ENCODE assay signal across 19 cellular contexts in genomic region chr14:74475678-74476077, GRCh38. TPM values are rescaled to one million over a fixed set of nuclear protein-coding genes. Genes with fewer than 3 reads are reported as not detected.
DNase-seq lines count a peak whose midpoint lies in the region; ATAC-seq and TF ChIP-seq lines count a peak whose summit lies in the region.
"Had no signal": no experiment of that assay in that cellular context is flagged by ENCODE, and none has a peak within 500 bp of the region (broad histone marks: within the 10 kb centered on the region; RNA-seq: fewer than 3 reads in every experiment).

No MANE protein-coding gene starts in this region.

- no peaks in the 10 kb centered on the region for H3K27me3 Mint-ChIP-seq in activated naive CD8-positive, alpha-beta T cell treated with anti-CD3 and anti-CD28 coated beads, Interleukin-2, amount 50 U/mL, for 24 hours
- H3K27me3 Mint-ChIP-seq in activated naive CD8-positive, alpha-beta T cell treated with anti-CD3 and anti-CD28 coated beads for 36 hours: no peaks in the 10 kb centered on the region
- H3K27me3 Mint-ChIP-seq: memory B cell had no signal

- H3K9me3 Mint-ChIP-seq in activated naive CD8-positive, alpha-beta T cell treated with anti-CD3 and anti-CD28 coated beads, Interleukin-2, amount 50 U/mL, for 24 hours: no peaks in the 10 kb centered on the region
- H3K9me3 Mint-ChIP-seq in activated naive CD8-positive, alpha-beta T cell treated with anti-CD3 and anti-CD28 coated beads for 36 hours: no peaks in the 10 kb centered on the region
- H3K9me3 Mint-ChIP-seq: activated naive CD4-positive, alpha-beta T cell treated with anti-CD3 and anti-CD28 coated beads, Interleukin-2, amount 50 U/mL, for 72 hours; WTC11 had no signal

- no peaks in the 10 kb centered on the region for H3K4me1 Mint-ChIP-seq in activated naive CD8-positive, alpha-beta T cell treated with anti-CD3 and anti-CD28 coated beads, Interleukin-2, amount 50 U/mL, for 24 hours
- H3K4me1 Mint-ChIP-seq in activated naive CD8-positive, alpha-beta T cell treated with anti-CD3 and anti-CD28 coated beads for 36 hours: no peaks in the 10 kb centered on the region

- H3K9me3 ChIP-seq in WERI-Rb-1 (ENCODE audit: severe bottlenecking): no peaks in the 10 kb centered on the region
- H3K9me3 ChIP-seq in mucosa of descending colon: no peaks in the 10 kb centered on the region
- H3K9me3 ChIP-seq: upper lobe of right lung had no signal

- intact Hi-C loops in mucosa of descending colon (cut with DNase I, micrococcal nuclease): loop anchor here (10.0 kb wide), 1 partner anchor 111 kb away; no protein-coding TSS in a partner anchor

- no peak for DNase-seq in activated naive CD8-positive, alpha-beta T cell treated with anti-CD3 and anti-CD28 coated beads, Interleukin-2, amount 50 U/mL, for 24 hours
- DNase-seq in activated naive CD8-positive, alpha-beta T cell treated with anti-CD3 and anti-CD28 coated beads for 36 hours: no peak
- DNase-seq in WERI-Rb-1 (peak; percentile 45), fibroblast of mammary gland (ENCODE audit: low read depth) (peak; percentile 79), skeletal muscle cell (ENCODE audit: low read depth) (peak; percentile 33), mucosa of descending colon (no peak)
- no peak for DNase-seq in stimulated activated CD4-positive, alpha-beta T cell treated with anti-CD3 and anti-CD28 coated beads, Interleukin-12 subunit alpha, Interleukin-12 subunit beta, amount 100 ng/mL, for 4 hours
- DNase-seq: effector CD4-positive, alpha-beta T cell; hypothalamus; KG1; NCI-H187 treated with DMSO at 0.1 percent for 48 hours; posterior cingulate gyrus; stimulated activated CD4-positive, alpha-beta T cell treated with anti-CD3 and anti-CD28 coated beads, Interleukin-1b, Interleukin-23, amount 100 ng/mL, for 48 hours; upper lobe of right lung had no signal

- no peak overlapping the region for H3K4me3 ChIP-seq in WERI-Rb-1 (ENCODE audit: low read depth, low read length)
- H3K4me3 ChIP-seq in fibroblast of mammary gland (ENCODE audit: control insufficient read depth, low read depth, low read length): no peak overlapping the region
- H3K4me3 ChIP-seq in skeletal muscle cell (ENCODE audit: low read depth, low read length): no peak overlapping the region
- H3K4me3 ChIP-seq in mucosa of descending colon: no peak overlapping the region
- H3K4me3 ChIP-seq: upper lobe of right lung had no signal

- no peaks in the 10 kb centered on the region for H3K4me1 ChIP-seq in mucosa of descending colon (ENCODE audit: low read depth)

- no peaks in the 10 kb centered on the region for H3K27me3 ChIP-seq in WERI-Rb-1 (ENCODE audit: insufficient read depth, low read depth, severe bottlenecking)
- H3K27me3 ChIP-seq: upper lobe of right lung had no signal

- peaks cover 6% of the 10 kb centered on the region for H3K36me3 Mint-ChIP-seq in activated naive CD8-positive, alpha-beta T cell treated with anti-CD3 and anti-CD28 coated beads, Interleukin-2, amount 50 U/mL, for 24 hours (ENCODE audit: low read depth)
- peaks cover 3% of the 10 kb centered on the region for H3K36me3 Mint-ChIP-seq in activated naive CD8-positive, alpha-beta T cell treated with anti-CD3 and anti-CD28 coated beads for 36 hours
- H3K36me3 Mint-ChIP-seq: activated naive CD4-positive, alpha-beta T cell treated with anti-CD3 and anti-CD28 coated beads, Interleukin-2, amount 50 U/mL, for 72 hours had no signal

- peak overlapping the region; percentile 82 for H3K27ac ChIP-seq in WERI-Rb-1
- H3K27ac ChIP-seq: upper lobe of right lung had no signal

- H3K36me3 ChIP-seq in WERI-Rb-1: no peaks in the 10 kb centered on the region
- no peaks in the 10 kb centered on the region for H3K36me3 ChIP-seq in mucosa of descending colon (ENCODE audit: low read depth)

- peak; percentile 28 for ATAC-seq in activated naive CD8-positive, alpha-beta T cell treated with anti-CD3 and anti-CD28 coated beads, Interleukin-2, amount 50 U/mL, for 24 hours
- ATAC-seq in GM18873 (IDR thresholded peaks at IDR 0.05; ENCODE audit: low FRiP score, unreplicated experiment) (no peak), mucosa of descending colon (no peak)
- ATAC-seq: activated naive CD4-positive, alpha-beta T cell treated with anti-CD3 and anti-CD28 coated beads, Interleukin-2, amount 50 U/mL, for 72 hours; upper lobe of right lung; WTC11 had no signal

- TF ChIP-seq CTCF in WERI-Rb-1 (IDR thresholded peaks at IDR 0.05; ENCODE audit: low read depth, low read length) (no peak), fibroblast of mammary gland (conservative IDR thresholded peaks at IDR 0.05; ENCODE audit: control insufficient read depth, insufficient read depth, low read depth, low read length) (no peak), mucosa of descending colon (IDR thresholded peaks at IDR 0.05) (no peak)

- H3K27ac Mint-ChIP-seq in activated naive CD8-positive, alpha-beta T cell treated with anti-CD3 and anti-CD28 coated beads, Interleukin-2, amount 50 U/mL, for 24 hours: no peak overlapping the region
- H3K27ac Mint-ChIP-seq in activated naive CD8-positive, alpha-beta T cell treated with anti-CD3 and anti-CD28 coated beads for 36 hours: no peak overlapping the region
- H3K27ac Mint-ChIP-seq: activated naive CD4-positive, alpha-beta T cell treated with anti-CD3 and anti-CD28 coated beads, Interleukin-2, amount 50 U/mL, for 72 hours; memory B cell; WTC11 had no signal

- H3K4me3 Mint-ChIP-seq in activated naive CD8-positive, alpha-beta T cell treated with anti-CD3 and anti-CD28 coated beads, Interleukin-2, amount 50 U/mL, for 24 hours: no peak overlapping the region
- H3K4me3 Mint-ChIP-seq in activated naive CD8-positive, alpha-beta T cell treated with anti-CD3 and anti-CD28 coated beads for 36 hours: no peak overlapping the region
- H3K4me3 Mint-ChIP-seq: memory B cell, WTC11 had no signal

RNA-seq across cellular contexts. Expression of gene NPC2, which starts 17.4 kb away (rescaled TPM):
- 10 to 100 TPM; 12.5 to 14.2 TPM for total RNA-seq in activated naive CD8-positive, alpha-beta T cell treated with anti-CD3 and anti-CD28 coated beads for 36 hours
- 100 to 1,000 TPM; 150 to 212 (median 168) TPM for total RNA-seq in mucosa of descending colon

RNA-seq across cellular contexts. Expression of gene ISCA2, which starts 17.9 kb away (rescaled TPM):
- total RNA-seq in activated naive CD8-positive, alpha-beta T cell treated with anti-CD3 and anti-CD28 coated beads for 36 hours: 10 to 100 TPM; 29.7 to 31.0 TPM
- 10 to 100 TPM; 22.4 to 36.1 (median 30.0) TPM for total RNA-seq in mucosa of descending colon

RNA-seq across cellular contexts. Expression of gene SYNDIG1L, which starts 49.7 kb away (rescaled TPM):
- total RNA-seq in activated naive CD8-positive, alpha-beta T cell treated with anti-CD3 and anti-CD28 coated beads for 36 hours: not detected
- total RNA-seq in mucosa of descending colon: under 1 TPM in 2 of 3 donors, not detected in 1; 0.14 to 0.22 TPM
- total RNA-seq: A172; activated naive CD4-positive, alpha-beta T cell treated with anti-CD3 and anti-CD28 coated beads, Interleukin-2, amount 50 U/mL, for 72 hours had no signal

Comparison
In these comparisons a context has a peak if more than half of its experiments do, and no peak if none do; other contexts are left out.
1. DNase-seq: peak in WERI-Rb-1 (single experiment), fibroblast of mammary gland (single experiment) and skeletal muscle cell (single experiment); none in activated naive CD8-positive, alpha-beta T cell treated with anti-CD3 and anti-CD28 coated beads, Interleukin-2, amount 50 U/mL, for 24 hours (single experiment), activated naive CD8-positive, alpha-beta T cell treated with anti-CD3 and anti-CD28 coated beads for 36 hours (single experiment), mucosa of descending colon (0 of 3) and stimulated activated CD4-positive, alpha-beta T cell treated with anti-CD3 and anti-CD28 coated beads, Interleukin-12 subunit alpha, Interleukin-12 subunit beta, amount 100 ng/mL, for 4 hours (single experiment).
2. RNA of gene NPC2, which starts 17.4 kb away (total RNA-seq): 150 to 212 TPM in mucosa of descending colon; 12.5 to 14.2 TPM in activated naive CD8-positive, alpha-beta T cell treated with anti-CD3 and anti-CD28 coated beads for 36 hours; every median in the first group is over 4 times any median in the second.